31 cellular contexts compared by ENCODE assay signal in the genomic region with DNA sequence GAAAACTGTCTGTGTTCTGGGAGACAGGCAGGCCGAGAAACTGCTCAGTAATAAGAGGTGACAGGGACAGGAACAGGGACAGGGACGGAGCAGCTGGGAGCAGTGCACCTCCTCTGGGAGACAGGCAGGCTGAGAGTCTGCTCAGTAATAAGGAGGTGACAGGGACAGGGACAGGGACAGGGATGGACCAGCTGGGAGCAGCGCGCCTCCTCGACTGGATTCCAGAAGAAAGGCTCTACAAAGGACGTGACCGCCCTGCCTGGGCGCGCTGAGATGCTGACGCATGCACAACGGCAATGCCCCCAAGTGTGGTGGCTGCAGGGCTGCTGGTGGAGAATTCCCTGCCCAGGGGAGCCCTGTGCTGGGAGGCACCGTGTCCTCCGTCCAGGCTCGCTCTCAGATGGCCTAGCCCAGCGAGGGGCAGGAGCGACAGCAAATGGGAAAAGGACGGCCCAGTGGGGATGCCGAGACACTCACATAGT. TPM values are rescaled to one million over a fixed set of nuclear protein-coding genes. Genes with fewer than 3 reads are reported as not detected.
DNase-seq lines count a peak whose midpoint lies in the region; ATAC-seq, FAIRE-seq and TF ChIP-seq lines count a peak whose summit lies in the region.
"Had no signal": no experiment of that assay in that cellular context is flagged by ENCODE, and none has a peak within 500 bp of the region (broad histone marks: within the 10 kb centered on the region; RNA-seq: fewer than 3 reads in every experiment).

No MANE protein-coding gene starts in this region.

- no peak for TF ChIP-seq RAD21 in H1 (IDR thresholded peaks at IDR 0.05 in 1 of 2, conservative IDR thresholded peaks at IDR 0.05 in 1 of 2; ENCODE audit: low read depth in 2 of 2, low read length in 2 of 2)

- 0 out of 2 replicates have a peak overlapping the region, but pooled peaks have one; percentile 42 for H2AK5ac ChIP-seq in H1 (ENCODE audit: low read depth, low read length)

- TF ChIP-seq POLR2A in H1 (IDR thresholded peaks at IDR 0.05; ENCODE audit: control extremely low read depth in 1 of 2, low read depth in 2 of 2, low read length in 2 of 2) = no peak

- ATAC-seq in GM23338 = peak; percentile 46
- ATAC-seq in activated CD8-positive, alpha-beta memory T cell treated with anti-CD3 and anti-CD28 coated beads, Interleukin-2, amount 10 ng/mL, durations not matched to agents 7 days and 5 days = no peak
- ATAC-seq: activated naive CD8-positive, alpha-beta T cell treated with anti-CD3 and anti-CD28 coated beads, Interleukin-2, amount 50 U/mL, for 24 hours; left ventricle myocardium superior had no signal

- no peaks in the 10 kb centered on the region for H3K9me3 ChIP-seq in KOPT-K1 (ENCODE audit: insufficient read depth, low read length, poor library complexity, severe bottlenecking)
- no peaks in the 10 kb centered on the region for H3K9me3 ChIP-seq in H1 (ENCODE audit: insufficient read depth in 2 of 2, low read depth in 1 of 2, low read length in 1 of 2)
- H3K9me3 ChIP-seq in parathyroid adenoma (ENCODE audit: control insufficient read depth, low read length) = no peaks in the 10 kb centered on the region
- H3K9me3 ChIP-seq: neutrophil, psoas muscle, sigmoid colon, tibial artery had no signal

- H3K4me3 Mint-ChIP-seq in GM23338 = no peak overlapping the region
- no peak overlapping the region for H3K4me3 Mint-ChIP-seq in activated CD8-positive, alpha-beta memory T cell treated with anti-CD3 and anti-CD28 coated beads, Interleukin-2, amount 10 ng/mL, durations not matched to agents 7 days and 5 days
- H3K4me3 Mint-ChIP-seq: activated CD4-positive, alpha-beta T cell treated with anti-CD3 and anti-CD28 coated beads, Interleukin-2, amount 10 ng/mL, durations not matched to agents 24 days and 14 days; activated naive CD8-positive, alpha-beta T cell treated with anti-CD3 and anti-CD28 coated beads, Interleukin-2, amount 50 U/mL, for 24 hours; dendritic cell treated with granulocyte-macrophage colony-stimulating factor and Interleukin-4, amounts not matched to agents 40 ng/mL and 50 ng/mL, for 4 days had no signal

- no peak for TF ChIP-seq EP300 in H1 (IDR thresholded peaks at IDR 0.05; ENCODE audit: borderline replicate concordance in 1 of 2, low read depth in 2 of 2, low read length in 2 of 2)

- no peak overlapping the region for H4K5ac ChIP-seq in H1 (ENCODE audit: insufficient read length, low read depth, low read length)

- POLR2A ChIA-PET in H1 (lab: Charles Lee; ENCODE audit: partially characterized antibody) = no interaction called here

- whole genome bisulfite sequencing in H1 (ENCODE audit: extremely low coverage in 1 of 2, insufficient coverage in 1 of 2, insufficient read length in 1 of 2, insufficient replicate concordance in 2 of 2, low coverage in 1 of 2, low lambda C conversion rate in 2 of 2, missing lambda C conversion rate in 1 of 2), 2 experiments = 76% methylated on average over 18 of the region's 18 CpGs; no CpG with 5 or more reads in 1 of the 2 experiments

- H3K79me2 ChIP-seq in GM23338 (replicated peaks; ENCODE audit: insufficient read depth) (no peaks in the 10 kb centered on the region), H1 (ENCODE audit: control insufficient read depth in 1 of 2, insufficient read depth in 2 of 2, low read length in 2 of 2) (no peaks in the 10 kb centered on the region), parathyroid adenoma (no peaks in the 10 kb centered on the region)

- no peak overlapping the region for H3K14ac ChIP-seq in H1 (ENCODE audit: insufficient read length)

- no peaks in the 10 kb centered on the region for H3F3A ChIP-seq in GM23338 (replicated peaks; ENCODE audit: low read depth)

- no peak for DNase-seq in GM23338 (ENCODE audit: low spot score)
- DNase-seq in H1 (ENCODE audit: low read depth in 1 of 2, low spot score in 2 of 2) = no peak
- DNase-seq in activated CD4-positive, alpha-beta T cell treated with anti-CD3 and anti-CD28 coated beads, Interleukin-2, amount 50 U/mL, for 1 hour = no peak
- no peak for DNase-seq in activated CD8-positive, alpha-beta memory T cell treated with anti-CD3 and anti-CD28 coated beads, Interleukin-2, amount 10 ng/mL, durations not matched to agents 7 days and 5 days
- DNase-seq in T-helper 2 cell = no peak
- DNase-seq: activated CD4-positive, alpha-beta T cell treated with anti-CD3 and anti-CD28 coated beads, Interleukin-2, amount 10 ng/mL, durations not matched to agents 24 days and 14 days; activated naive CD4-positive, alpha-beta T cell; activated naive CD8-positive, alpha-beta T cell treated with anti-CD3 and anti-CD28 coated beads, Interleukin-2, amount 50 U/mL, for 24 hours; activated T-cell treated with anti-CD3 and anti-CD28 coated beads, Interleukin-2, amount 50 U/mL, for 48 hours; central memory CD4-positive, alpha-beta T cell; EL; erythroblast; Kasumi-1; left ventricle myocardium superior; MV-4-11; NCI-H2029 treated with DMSO at 0.1 percent for 48 hours; NCI-H748 treated with DMSO at 0.1 percent for 48 hours; psoas muscle; sigmoid colon; stimulated activated CD4-positive, alpha-beta T cell treated with anti-CD3 and anti-CD28 coated beads, Interleukin-4, amount 100 ng/mL, for 1 hour; SW 1271; WERI-Rb-1 had no signal

- H3K23me2 ChIP-seq in H1 (ENCODE audit: low read depth, low read length) = no peaks in the 10 kb centered on the region

- H3K56ac ChIP-seq in H1 (replicated peaks; ENCODE audit: insufficient read length, low read depth, low read length) = no peak overlapping the region

- H3K27me3 ChIP-seq in GM23338 (ENCODE audit: insufficient read depth) (no peaks in the 10 kb centered on the region), H1 (replicated peaks in 1 of 4; ENCODE audit: control insufficient read depth in 3 of 4, extremely low read depth in 1 of 4, insufficient read depth in 3 of 4, low read length in 3 of 4) (no peaks in the 10 kb centered on the region), parathyroid adenoma (ENCODE audit: control insufficient read depth, insufficient read depth, low read length) (no peaks in the 10 kb centered on the region)
- H3K27me3 ChIP-seq: neutrophil, sigmoid colon, tibial artery had no signal

- no peak overlapping the region for H2BK20ac ChIP-seq in H1 (ENCODE audit: low read length)

- H3K9ac ChIP-seq in H1 (replicated peaks in 1 of 4; ENCODE audit: extremely low read depth in 1 of 4, low read depth in 3 of 4, low read length in 3 of 4) (no peak overlapping the region), parathyroid adenoma (no peak overlapping the region)

- H3K9me2 ChIP-seq in GM23338 (ENCODE audit: insufficient read depth) = no peaks in the 10 kb centered on the region

- 0 out of 2 replicates have a peak overlapping the region, but pooled peaks have one; percentile 73 for H2BK15ac ChIP-seq in H1 (ENCODE audit: low read length)

- H3K4me1 ChIP-seq in GM23338 (ENCODE audit: insufficient read depth) (no peaks in the 10 kb centered on the region), H1 (replicated peaks in 1 of 4; ENCODE audit: control insufficient read depth in 3 of 4, insufficient read depth in 4 of 4, low read length in 3 of 4) (peaks cover 3 to 5% (median 5%) of the 10 kb centered on the region in 4 experiments; a peak in 5 of 7 replicates), parathyroid adenoma (peaks cover 25% of the 10 kb centered on the region)

- no peak overlapping the region for H4K91ac ChIP-seq in H1 (replicated peaks; ENCODE audit: insufficient read length, low read length)

- H3K27ac ChIP-seq in GM23338 (ENCODE audit: low read depth) (no peak overlapping the region), KOPT-K1 (ENCODE audit: low read depth, low read length, poor library complexity, severe bottlenecking) (peak overlapping the region; percentile 98), H1 (ENCODE audit: low read depth, low read length) (no peak overlapping the region), parathyroid adenoma (peak overlapping the region; percentile 94)
- H3K27ac ChIP-seq: HL-60, neutrophil, psoas muscle, sigmoid colon, tibial artery, WERI-Rb-1 had no signal

- H3K9me3 Mint-ChIP-seq in GM23338 = no peaks in the 10 kb centered on the region
- no peaks in the 10 kb centered on the region for H3K9me3 Mint-ChIP-seq in activated CD8-positive, alpha-beta memory T cell treated with anti-CD3 and anti-CD28 coated beads, Interleukin-2, amount 10 ng/mL, durations not matched to agents 7 days and 5 days (ENCODE audit: low read depth)
- H3K9me3 Mint-ChIP-seq: activated CD4-positive, alpha-beta T cell treated with anti-CD3 and anti-CD28 coated beads, Interleukin-2, amount 10 ng/mL, durations not matched to agents 24 days and 14 days; activated naive CD8-positive, alpha-beta T cell treated with anti-CD3 and anti-CD28 coated beads, Interleukin-2, amount 50 U/mL, for 24 hours; dendritic cell treated with granulocyte-macrophage colony-stimulating factor and Interleukin-4, amounts not matched to agents 40 ng/mL and 50 ng/mL, for 4 days had no signal

- no peak for TF ChIP-seq CTCF in GM23338 (conservative IDR thresholded peaks at IDR 0.05; ENCODE audit: low read depth in 2 of 2)
- TF ChIP-seq CTCF in H1 (IDR thresholded peaks at IDR 0.05; ENCODE audit: control extremely low read depth in 1 of 3, insufficient read depth in 1 of 3, low read depth in 1 of 3, low read length in 3 of 3) = no peak
- no peak for TF ChIP-seq CTCF in parathyroid adenoma (IDR thresholded peaks at IDR 0.05)

- H2BK120ac ChIP-seq in H1 (replicated peaks; ENCODE audit: low read depth, low read length) = no peak overlapping the region

- no peaks in the 10 kb centered on the region for H4K20me1 ChIP-seq in GM23338 (replicated peaks; ENCODE audit: insufficient read depth)
- H4K20me1 ChIP-seq in H1 (replicated peaks in 1 of 2; ENCODE audit: control insufficient read depth in 1 of 2, insufficient read depth in 2 of 2, low read length in 2 of 2) = no peaks in the 10 kb centered on the region

- H3K36me3 ChIP-seq in GM23338 (ENCODE audit: insufficient read depth) (no peaks in the 10 kb centered on the region), KOPT-K1 (ENCODE audit: insufficient read depth, low read length) (no peaks in the 10 kb centered on the region), H1 (ENCODE audit: control insufficient read depth in 2 of 4, insufficient read depth in 4 of 4, low read length in 3 of 4) (no peaks in the 10 kb centered on the region), parathyroid adenoma (ENCODE audit: control insufficient read depth, insufficient read depth, low read length) (no peaks in the 10 kb centered on the region)
- H3K36me3 ChIP-seq: neutrophil, sigmoid colon, tibial artery, WERI-Rb-1 had no signal

- H3K4me2 ChIP-seq in GM23338 (no peak overlapping the region), H1 (ENCODE audit: insufficient read depth in 1 of 2, low read depth in 2 of 2, low read length in 2 of 2) (no peak overlapping the region; a peak in 1 of 4 replicates), parathyroid adenoma (ENCODE audit: low read length) (peak overlapping the region; percentile 18)

- H2BK12ac ChIP-seq in H1 (ENCODE audit: low read depth, low read length) = peak overlapping the region; percentile 51; the same call in 1 of the 2 replicates

- 0 out of 2 replicates have a peak overlapping the region, but pooled peaks have one; percentile 24 for H3K27ac Mint-ChIP-seq in GM23338
- no peak overlapping the region for H3K27ac Mint-ChIP-seq in activated CD8-positive, alpha-beta memory T cell treated with anti-CD3 and anti-CD28 coated beads, Interleukin-2, amount 10 ng/mL, durations not matched to agents 7 days and 5 days
- H3K27ac Mint-ChIP-seq: activated CD4-positive, alpha-beta T cell treated with anti-CD3 and anti-CD28 coated beads, Interleukin-2, amount 10 ng/mL, durations not matched to agents 24 days and 14 days; activated naive CD8-positive, alpha-beta T cell treated with anti-CD3 and anti-CD28 coated beads, Interleukin-2, amount 50 U/mL, for 24 hours; dendritic cell treated with granulocyte-macrophage colony-stimulating factor and Interleukin-4, amounts not matched to agents 40 ng/mL and 50 ng/mL, for 4 days had no signal

- FAIRE-seq in H1 (lab: Jason Lieb, UNC) = no peak
- FAIRE-seq: GM12891, H54, keratinocyte had no signal

- H3K27me3 Mint-ChIP-seq in GM23338 (ENCODE audit: insufficient read depth, low read depth, poor library complexity) = no peaks in the 10 kb centered on the region
- no peaks in the 10 kb centered on the region for H3K27me3 Mint-ChIP-seq in activated CD8-positive, alpha-beta memory T cell treated with anti-CD3 and anti-CD28 coated beads, Interleukin-2, amount 10 ng/mL, durations not matched to agents 7 days and 5 days

- H3K18ac ChIP-seq in H1 (ENCODE audit: extremely low read depth, low read length) = peak overlapping the region; percentile 7; the same call in 1 of the 2 replicates

- no peaks in the 10 kb centered on the region for H3K36me3 Mint-ChIP-seq in GM23338 (ENCODE audit: low read depth)
- no peaks in the 10 kb centered on the region for H3K36me3 Mint-ChIP-seq in activated CD8-positive, alpha-beta memory T cell treated with anti-CD3 and anti-CD28 coated beads, Interleukin-2, amount 10 ng/mL, durations not matched to agents 7 days and 5 days

- peaks cover 12% of the 10 kb centered on the region for H3K4me1 Mint-ChIP-seq in GM23338
- peaks cover 13% of the 10 kb centered on the region for H3K4me1 Mint-ChIP-seq in activated CD8-positive, alpha-beta memory T cell treated with anti-CD3 and anti-CD28 coated beads, Interleukin-2, amount 10 ng/mL, durations not matched to agents 7 days and 5 days
- H3K4me1 Mint-ChIP-seq: activated CD4-positive, alpha-beta T cell treated with anti-CD3 and anti-CD28 coated beads, Interleukin-2, amount 10 ng/mL, durations not matched to agents 24 days and 14 days; activated naive CD8-positive, alpha-beta T cell treated with anti-CD3 and anti-CD28 coated beads, Interleukin-2, amount 50 U/mL, for 24 hours had no signal

- no peak overlapping the region; the same call in 1 of the 2 replicates for H4K8ac ChIP-seq in H1 (ENCODE audit: extremely low read depth, insufficient read depth, low read length)

- H2AFZ ChIP-seq in GM23338 (peak overlapping the region; percentile 80; the same call in 1 of the 2 replicates), H1 (ENCODE audit: low read length) (no peak overlapping the region), parathyroid adenoma (peak overlapping the region; percentile 87)

- CTCF ChIA-PET in H1 (lab: Charles Lee; ENCODE audit: partially characterized antibody) = interaction anchor here (1.3 kb wide), 1 partner anchor 18 kb away, joined by 6 read pairs; no protein-coding TSS in a partner anchor
- CTCF ChIA-PET in activated CD8-positive, alpha-beta memory T cell treated with anti-CD3 and anti-CD28 coated beads, Interleukin-2, amount 10 ng/mL, durations not matched to agents 7 days and 5 days (lab: Charles Lee) = no interaction called here

- H3K4ac ChIP-seq in H1 (replicated peaks; ENCODE audit: insufficient read length, low read depth, low read length) = no peak overlapping the region

- H3K79me1 ChIP-seq in H1 (ENCODE audit: low read depth, low read length) = no peaks in the 10 kb centered on the region

- H3K23ac ChIP-seq in H1 (ENCODE audit: insufficient read length) = no peak overlapping the region

- H2BK5ac ChIP-seq in H1 (ENCODE audit: low read depth, low read length) = peak overlapping the region; percentile 18; the same call in 1 of the 2 replicates

- H3K4me3 ChIP-seq in GM23338 (no peak overlapping the region), H1 (ENCODE audit: extremely low read depth in 1 of 4, insufficient read depth in 2 of 4, low read depth in 3 of 4, low read length in 4 of 4) (no peak overlapping the region), parathyroid adenoma (ENCODE audit: low read depth, low read length) (no peak overlapping the region)
- H3K4me3 ChIP-seq: psoas muscle, sigmoid colon, tibial artery had no signal

RNA-seq across cellular contexts. Expression of gene PXDN, which starts 44.2 kb away (rescaled TPM):
- total RNA-seq in GM23338 (2014; rRNA removed; shearing (Covaris generic)) = 216 and 225 TPM in 2 replicates
- 38.5 and 42.2 TPM in 2 replicates for polyA plus RNA-seq in GM23338 (2016; fragmentation: Nextera tagmentation; extraction: Ambion mirVana)
- 131 and 141 TPM in 2 replicates for total RNA-seq in H1 (2021; fragmentation: NEBNext Ultra II Directional; extraction: Animal tissue kit (Norgen Biotek cat#: 25700))
- 104 and 204 TPM in 2 replicates for polyA plus RNA-seq in H1 (2011; rRNA removed)
- polyA plus RNA-seq in H1 (2011; cell fraction: cytosol; rRNA removed) = 80.0 TPM
- polyA plus RNA-seq in H1 (2011; cell fraction: nucleus; rRNA removed) = 206 TPM
- polyA plus RNA-seq in H1 (2012, experiment 1 of 2) = 74.0 to 91.4 TPM (median 80.3 TPM) in 4 replicates
- polyA plus RNA-seq in H1 (2012, experiment 2 of 2) = 31.1 TPM
- polyA plus RNA-seq in H1 (2013, experiment 1 of 2) = 208 TPM
- polyA plus RNA-seq in H1 (2013, experiment 2 of 2) = 187 TPM
- polyA minus RNA-seq in H1 (2011; rRNA and poly(A)+ RNA removed) = 68.1 and 71.5 TPM in 2 replicates
- polyA minus RNA-seq in H1 (2011; cell fraction: cytosol; rRNA and poly(A)+ RNA removed) = 54.3 TPM
- 58.5 TPM for polyA minus RNA-seq in H1 (2011; cell fraction: nucleus; rRNA and poly(A)+ RNA removed)
- 1 to 10 TPM; 2.0 to 3.1 TPM for total RNA-seq in activated CD8-positive, alpha-beta memory T cell treated with anti-CD3 and anti-CD28 coated beads, Interleukin-2, amount 10 ng/mL, durations not matched to agents 7 days and 5 days

Comparison
In these comparisons a context has a peak if more than half of its experiments do, and no peak if none do; other contexts are left out.
1. H3K27ac ChIP-seq: peak in KOPT-K1 (single experiment) and parathyroid adenoma (single experiment); none in GM23338 (single experiment) and H1 (single experiment).
2. RNA of gene PXDN, which starts 44.2 kb away (total RNA-seq): 216 to 225 TPM in GM23338 and 131 to 141 TPM in H1; 2.0 to 3.1 TPM in activated CD8-positive, alpha-beta memory T cell treated with anti-CD3 and anti-CD28 coated beads, Interleukin-2, amount 10 ng/mL, durations not matched to agents 7 days and 5 days; every median in the first group is over 10 times any median in the second.